12 cellular contexts compared by ENCODE assay signal in genomic region chr11:76667271-76667818, GRCh38. TPM values are rescaled to one million over a fixed set of nuclear protein-coding genes. Genes with fewer than 3 reads are reported as not detected.
A peak's percentile ranks its signal among the peaks of the same experiment; 100 is the strongest.
DNase-seq lines count a peak whose midpoint lies in the region; ATAC-seq and TF ChIP-seq lines count a peak whose summit lies in the region.
"Had no signal": no experiment of that assay in that cellular context is flagged by ENCODE, and none has a peak within 500 bp of the region (broad histone marks: within the 10 kb centered on the region; RNA-seq: fewer than 3 reads in every experiment).

No MANE protein-coding gene starts in this region.

- no peak for ATAC-seq in activated T-cell treated with anti-CD3 and anti-CD28 coated beads, Interleukin-2, amount 50 U/mL, for 72 hours (replicated peaks in 1 of 2)
- ATAC-seq in naive B cell (ENCODE audit: low read depth in 2 of 2) (peak; percentile 12 to 17), upper lobe of left lung (ENCODE audit: low FRiP score in 2 of 2) (no peak), left colon (no peak)
- ATAC-seq: natural killer cell, Panc1 had no signal

- peak overlapping the region; percentile 7 to 73 for H3K4me3 Mint-ChIP-seq in activated T-cell treated with anti-CD3 and anti-CD28 coated beads, Interleukin-2, amount 50 U/mL, for 72 hours
- H3K4me3 Mint-ChIP-seq in naive B cell: peak overlapping the region in 7 of 8 donors; percentile 31 to 80 (median 61)
- H3K4me3 Mint-ChIP-seq: natural killer cell had no signal

- no peak for TF ChIP-seq POLR2A in upper lobe of left lung (IDR thresholded peaks at IDR 0.05)

- 69 to 96% methylated on average over 11 to 13 of the region's 15 CpGs for WGBS in upper lobe of left lung, 2 donors

- intact Hi-C loops in left colon (cut with DNase I, micrococcal nuclease): no loop called here

- H3K9me3 ChIP-seq in duodenal mucosa (ENCODE audit: control insufficient read depth in 1 of 2, low read length in 2 of 2) (no peaks in the 10 kb centered on the region), upper lobe of left lung (no peaks in the 10 kb centered on the region)

- H3K36me3 ChIP-seq in duodenal mucosa (ENCODE audit: control insufficient read depth in 1 of 2, insufficient read depth in 2 of 2, low read length in 2 of 2) (no peaks in the 10 kb centered on the region), upper lobe of left lung (peaks cover 0 to 25% (median 3%) of the 10 kb centered on the region in 4 donors)

- no peaks in the 10 kb centered on the region for H3K9me3 Mint-ChIP-seq in activated T-cell treated with anti-CD3 and anti-CD28 coated beads, Interleukin-2, amount 50 U/mL, for 72 hours
- H3K9me3 Mint-ChIP-seq in naive B cell: no peaks in the 10 kb centered on the region
- H3K9me3 Mint-ChIP-seq: natural killer cell had no signal

- peaks cover 6 to 24% of the 10 kb centered on the region in 2 donors for H3K4me1 ChIP-seq in duodenal mucosa (ENCODE audit: control insufficient read depth in 1 of 2, insufficient read depth in 2 of 2, low read length in 2 of 2)
- peaks cover 30 to 55% (median 45%) of the 10 kb centered on the region in 4 donors for H3K4me1 ChIP-seq in upper lobe of left lung

- H3K9ac ChIP-seq in duodenal mucosa (ENCODE audit: low read depth in 1 of 2, low read length in 2 of 2): no peak overlapping the region

- TF ChIP-seq CTCF in upper lobe of left lung (IDR thresholded peaks at IDR 0.05): no peak

- H3K27ac ChIP-seq in duodenal mucosa (ENCODE audit: low read depth, low read length): peak overlapping the region; percentile 45
- peak overlapping the region; percentile 82 to 91 (median 86) for H3K27ac ChIP-seq in upper lobe of left lung

- TF ChIP-seq EP300 in upper lobe of left lung (IDR thresholded peaks at IDR 0.05): no peak

- peak overlapping the region; percentile 27 to 46 for H3K4me3 ChIP-seq in duodenal mucosa (ENCODE audit: low read depth in 1 of 2, low read length in 2 of 2)
- H3K4me3 ChIP-seq in upper lobe of left lung: peak overlapping the region; percentile 41 to 62 (median 56)

- H3K4me1 Mint-ChIP-seq in activated T-cell treated with anti-CD3 and anti-CD28 coated beads, Interleukin-2, amount 50 U/mL, for 72 hours (ENCODE audit: low read depth): peaks cover 50% of the 10 kb centered on the region
- H3K4me1 Mint-ChIP-seq in naive B cell: peaks cover 72 to 84% (median 82%) of the 10 kb centered on the region in 3 donors

- H3K27me3 ChIP-seq in duodenal mucosa (ENCODE audit: control insufficient read depth in 1 of 2, insufficient read depth in 2 of 2, low read length in 2 of 2): peaks cover 11 to 14% of the 10 kb centered on the region in 2 donors
- peaks cover 0 to 8% (median 4%) of the 10 kb centered on the region in 4 donors for H3K27me3 ChIP-seq in upper lobe of left lung

- DNase-seq in activated T-cell treated with anti-CD3 and anti-CD28 coated beads, Interleukin-2, amount 50 U/mL, for 72 hours: no peak
- DNase-seq in activated T-cell treated with anti-CD3 and anti-CD28 coated beads for 4 hours (no peak), naive B cell (peak; percentile 47), upper lobe of left lung (no peak), left colon (no peak), amniotic stem cell (lab: John Stamatoyannopoulos, UW) (no peak), NCI-H82 (lab: John Stamatoyannopoulos, UW) (no peak)
- DNase-seq: natural killer cell; NCI-H2081 treated with DMSO at 0.1 percent for 48 hours; stimulated activated CD4-positive, alpha-beta T cell treated with anti-CD3 and anti-CD28 coated beads, Interleukin-2, amount 100 ng/mL, for 24 hours had no signal

- H3K27ac Mint-ChIP-seq in activated T-cell treated with anti-CD3 and anti-CD28 coated beads, Interleukin-2, amount 50 U/mL, for 72 hours: no peak overlapping the region
- peak overlapping the region; percentile 16 to 95 (median 50) for H3K27ac Mint-ChIP-seq in naive B cell

- H3K27me3 Mint-ChIP-seq in activated T-cell treated with anti-CD3 and anti-CD28 coated beads, Interleukin-2, amount 50 U/mL, for 72 hours (ENCODE audit: low read depth): peaks cover 22% of the 10 kb centered on the region
- H3K27me3 Mint-ChIP-seq in naive B cell: peaks cover 30 to 55% (median 52%) of the 10 kb centered on the region in 3 donors

- no peaks in the 10 kb centered on the region for H3K36me3 Mint-ChIP-seq in activated T-cell treated with anti-CD3 and anti-CD28 coated beads, Interleukin-2, amount 50 U/mL, for 72 hours (ENCODE audit: insufficient read depth in 2 of 2)
- no peaks in the 10 kb centered on the region for H3K36me3 Mint-ChIP-seq in naive B cell
- H3K36me3 Mint-ChIP-seq: natural killer cell had no signal

RNA-seq across cellular contexts. Expression of gene LRRC32, which starts 3.2 kb away (rescaled TPM):
- 10 to 100 TPM; 12.5 to 16.4 TPM for total RNA-seq in activated T-cell treated with anti-CD3 and anti-CD28 coated beads, Interleukin-2, amount 50 U/mL, for 72 hours
- polyA plus RNA-seq in naive B cell (ENCODE audit: low read depth in 6 of 6): 1 to 10 TPM in 1 of 6 donors, under 1 TPM in 1, not detected in 4; 0.13 to 1.9 TPM
- total RNA-seq in upper lobe of left lung (100 to 1,000 TPM in 1 of 6 donors, 10 to 100 TPM in 5; 41.3 to 118 (median 60.3) TPM), left colon (10 to 100 TPM; 12.5 to 15.6 TPM)

Comparison
In these comparisons a context has a peak if more than half of its experiments do, and no peak if none do; other contexts are left out.
1. ATAC-seq: peak in naive B cell (2 of 2); none in activated T-cell treated with anti-CD3 and anti-CD28 coated beads, Interleukin-2, amount 50 U/mL, for 72 hours (0 of 2), upper lobe of left lung (0 of 2) and left colon (single experiment).